In the genomic region with DNA sequence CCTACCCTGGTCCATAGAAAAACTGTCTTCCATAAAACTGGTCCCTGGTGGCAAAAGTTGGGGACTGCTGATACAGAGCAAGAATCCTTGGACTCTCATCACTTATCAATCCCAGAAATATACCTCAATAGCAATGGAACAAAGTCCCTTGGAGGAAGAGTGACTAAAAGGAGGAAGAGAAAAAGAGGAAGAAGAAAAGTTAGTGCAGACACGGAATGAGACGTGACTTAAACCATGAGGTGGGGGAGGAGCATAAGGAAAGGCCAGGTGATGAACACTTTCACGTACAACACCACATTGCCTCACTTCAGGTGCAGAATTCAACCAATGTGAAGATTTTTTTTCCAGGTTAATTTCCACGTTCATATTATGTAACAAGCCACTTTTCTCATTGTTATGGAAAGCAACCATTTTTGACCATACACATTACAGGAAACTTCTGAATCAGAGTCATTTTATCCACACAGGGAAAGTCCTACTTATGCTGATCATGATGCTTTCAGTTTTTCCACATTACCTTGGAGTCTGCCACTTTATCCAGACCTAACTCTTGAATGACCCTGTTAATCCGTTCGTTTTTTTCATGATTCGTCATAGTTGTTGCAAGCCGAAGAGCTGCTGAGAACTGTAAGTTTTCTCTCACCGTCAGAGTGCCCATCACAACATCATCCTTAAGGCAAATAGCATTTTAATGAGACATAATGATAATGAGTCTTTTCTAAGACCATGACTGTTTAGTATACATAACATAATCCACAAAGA, we compare ENCODE assay signal across 30 cellular contexts. TPM values are rescaled to one million over a fixed set of nuclear protein-coding genes. Genes with fewer than 3 reads are reported as not detected.
DNase-seq lines count a peak whose midpoint lies in the region; ATAC-seq and TF ChIP-seq lines count a peak whose summit lies in the region.
"Had no signal": no experiment of that assay in that cellular context is flagged by ENCODE, and none has a peak within 500 bp of the region (broad histone marks: within the 10 kb centered on the region; RNA-seq: fewer than 3 reads in every experiment).

No MANE protein-coding gene starts in this region.

- ATAC-seq in stimulated activated naive CD8-positive, alpha-beta T cell treated with anti-CD3 and anti-CD28 coated beads, Interleukin-15, Interleukin-2, amounts not matched to agents 100 U/mL and 50 U/mL, for 24 hours: no peak
- ATAC-seq in HG02763 (IDR thresholded peaks at IDR 0.05; ENCODE audit: unreplicated experiment) (no peak), omental fat pad (ENCODE audit: low FRiP score) (no peak)
- ATAC-seq: left cardiac atrium; mucosa of descending colon; natural killer cell; PC-3; SK-N-SH treated with all-trans-retinoic acid at 6 μM for 48 hours; stimulated activated memory B cell treated with anti-CD40 and anti-IgM and Interleukin-4, amounts not matched to agents 10 μg/mL and 1 μg/mL and 100 μg/mL, for 72 hours had no signal

- no peaks in the 10 kb centered on the region for H3K36me3 Mint-ChIP-seq in stimulated activated naive CD8-positive, alpha-beta T cell treated with anti-CD3 and anti-CD28 coated beads, Interleukin-15, Interleukin-2, amounts not matched to agents 100 ng/mL and 50 ng/mL, for 24 hours (ENCODE audit: low read depth)
- H3K36me3 Mint-ChIP-seq in endothelial cell (ENCODE audit: low read depth, unreplicated experiment): peaks cover 49% of the 10 kb centered on the region
- no peaks in the 10 kb centered on the region for H3K36me3 Mint-ChIP-seq in activated naive CD8-positive, alpha-beta T cell treated with anti-CD3 and anti-CD28 coated beads for 36 hours
- H3K36me3 Mint-ChIP-seq: natural killer cell; stimulated activated memory B cell treated with anti-CD40 and anti-IgM and Interleukin-4, amounts not matched to agents 10 μg/mL and 1 μg/mL and 100 μg/mL, for 72 hours had no signal

- H3K4me1 Mint-ChIP-seq in stimulated activated naive CD8-positive, alpha-beta T cell treated with anti-CD3 and anti-CD28 coated beads, Interleukin-15, Interleukin-2, amounts not matched to agents 100 ng/mL and 50 ng/mL, for 24 hours (ENCODE audit: low read depth): no peaks in the 10 kb centered on the region
- peaks cover 2% of the 10 kb centered on the region for H3K4me1 Mint-ChIP-seq in endothelial cell (ENCODE audit: unreplicated experiment)
- H3K4me1 Mint-ChIP-seq in activated naive CD8-positive, alpha-beta T cell treated with anti-CD3 and anti-CD28 coated beads for 36 hours: no peaks in the 10 kb centered on the region
- H3K4me1 Mint-ChIP-seq: natural killer cell; stimulated activated memory B cell treated with anti-CD40 and anti-IgM and Interleukin-4, amounts not matched to agents 10 μg/mL and 1 μg/mL and 100 μg/mL, for 72 hours had no signal

- H3K27me3 Mint-ChIP-seq in stimulated activated naive CD8-positive, alpha-beta T cell treated with anti-CD3 and anti-CD28 coated beads, Interleukin-15, Interleukin-2, amounts not matched to agents 100 ng/mL and 50 ng/mL, for 24 hours: peaks cover under 1% of the 10 kb centered on the region
- no peaks in the 10 kb centered on the region for H3K27me3 Mint-ChIP-seq in endothelial cell (ENCODE audit: unreplicated experiment)
- peaks cover 5% of the 10 kb centered on the region for H3K27me3 Mint-ChIP-seq in activated naive CD8-positive, alpha-beta T cell treated with anti-CD3 and anti-CD28 coated beads for 36 hours

- TF ChIP-seq CTCF in endothelial cell (IDR thresholded peaks at IDR 0.05; ENCODE audit: unreplicated experiment) (no peak), omental fat pad (IDR thresholded peaks at IDR 0.05) (no peak)

- peaks cover under 1% of the 10 kb centered on the region for H3K9me3 Mint-ChIP-seq in stimulated activated naive CD8-positive, alpha-beta T cell treated with anti-CD3 and anti-CD28 coated beads, Interleukin-15, Interleukin-2, amounts not matched to agents 100 ng/mL and 50 ng/mL, for 24 hours
- no peaks in the 10 kb centered on the region for H3K9me3 Mint-ChIP-seq in endothelial cell (ENCODE audit: unreplicated experiment)
- H3K9me3 Mint-ChIP-seq in activated naive CD8-positive, alpha-beta T cell treated with anti-CD3 and anti-CD28 coated beads for 36 hours: peaks cover 5% of the 10 kb centered on the region
- H3K9me3 Mint-ChIP-seq: HFFc6, natural killer cell had no signal

- DNase-seq in stimulated activated naive CD8-positive, alpha-beta T cell treated with anti-CD3 and anti-CD28 coated beads, Interleukin-15, Interleukin-2, amounts not matched to agents 100 U/mL and 50 U/mL, for 24 hours: no peak
- DNase-seq in SKM-1 (lab: John Stamatoyannopoulos, UW; ENCODE audit: unreplicated experiment): peak; percentile 42
- DNase-seq in endothelial cell (ENCODE audit: low spot score): no peak
- no peak for DNase-seq in activated naive CD8-positive, alpha-beta T cell treated with anti-CD3 and anti-CD28 coated beads for 36 hours
- no peak for DNase-seq in omental fat pad (ENCODE audit: low spot score)
- DNase-seq in cerebellum (ENCODE audit: low spot score): no peak
- DNase-seq: activated CD4-positive, alpha-beta T cell treated with anti-CD3 and anti-CD28 coated beads for 48 hours; activated CD8-positive, alpha-beta memory T cell treated with anti-CD3 and anti-CD28 coated beads for 24 hours; activated naive CD4-positive, alpha-beta T cell treated with anti-CD3 and anti-CD28 coated beads, Interleukin-2, amount 50 U/mL, for 16 hours; activated T-cell treated with anti-CD3 and anti-CD28 coated beads for 4 hours; C1 segment of cervical spinal cord; COR-L47; DMS53; HFFc6; hypothalamus; KG1; left cardiac atrium; MG63; mucosa of descending colon; natural killer cell; NCI-H82; occipital lobe; PC-3; testis; WERI-Rb-1 had no signal

- no peak overlapping the region for H3K4me3 Mint-ChIP-seq in stimulated activated naive CD8-positive, alpha-beta T cell treated with anti-CD3 and anti-CD28 coated beads, Interleukin-15, Interleukin-2, amounts not matched to agents 100 ng/mL and 50 ng/mL, for 24 hours
- H3K4me3 Mint-ChIP-seq in endothelial cell (ENCODE audit: unreplicated experiment): peak overlapping the region; percentile 56
- H3K4me3 Mint-ChIP-seq in activated naive CD8-positive, alpha-beta T cell treated with anti-CD3 and anti-CD28 coated beads for 36 hours: no peak overlapping the region
- H3K4me3 Mint-ChIP-seq: HFFc6; natural killer cell; stimulated activated memory B cell treated with anti-CD40 and anti-IgM and Interleukin-4, amounts not matched to agents 10 μg/mL and 1 μg/mL and 100 μg/mL, for 72 hours had no signal

- peak overlapping the region; percentile 59 for H3K27ac Mint-ChIP-seq in stimulated activated naive CD8-positive, alpha-beta T cell treated with anti-CD3 and anti-CD28 coated beads, Interleukin-15, Interleukin-2, amounts not matched to agents 100 ng/mL and 50 ng/mL, for 24 hours
- H3K27ac Mint-ChIP-seq in endothelial cell (ENCODE audit: unreplicated experiment): no peak overlapping the region
- no peak overlapping the region for H3K27ac Mint-ChIP-seq in activated naive CD8-positive, alpha-beta T cell treated with anti-CD3 and anti-CD28 coated beads for 36 hours
- H3K27ac Mint-ChIP-seq: activated T-helper 2 cell treated with anti-CD3 and anti-CD28 coated beads, Interferon-gamma antibody, Interleukin-2, Interleukin-4, amounts not matched to agents 10 μg/mL and 5 μg/mL and 100 μg/mL, durations not matched to agents 14 hours and 24 hours and 36 hours; HFFc6; natural killer cell; stimulated activated memory B cell treated with anti-CD40 and anti-IgM and Interleukin-4, amounts not matched to agents 10 μg/mL and 1 μg/mL and 100 μg/mL, for 72 hours had no signal

RNA-seq across cellular contexts. Expression of gene ABCG2, which starts 27.7 kb away (rescaled TPM):
- total RNA-seq in endothelial cell (ENCODE audit: unreplicated experiment) (37.0 TPM), omental fat pad (10 to 100 TPM in 1 of 4 donors, 1 to 10 TPM in 3; 3.4 to 16.2 (median 7.9) TPM), cerebellum (12.7 TPM)
- total RNA-seq in activated naive CD8-positive, alpha-beta T cell treated with anti-CD3 and anti-CD28 coated beads for 36 hours: under 1 TPM; 0.66 to 0.78 TPM
- total RNA-seq: PC-3 had no signal
